ENCODE assay signal across 18 cellular contexts in genomic region chr11:64150481-64151239, GRCh38. TPM values are rescaled to one million over a fixed set of nuclear protein-coding genes. Genes with fewer than 3 reads are reported as not detected.
A peak's percentile ranks its signal among the peaks of the same experiment; 100 is the strongest.
DNase-seq lines count a peak whose midpoint lies in the region; ATAC-seq and TF ChIP-seq lines count a peak whose summit lies in the region.
"Had no signal": no experiment of that assay in that cellular context is flagged by ENCODE, and none has a peak within 500 bp of the region (broad histone marks: within the 10 kb centered on the region; RNA-seq: fewer than 3 reads in every experiment).

No MANE protein-coding gene starts in this region.

- H3K4me3 ChIP-seq in spleen: no peak overlapping the region
- H3K4me3 ChIP-seq in esophagus muscularis mucosa: no peak overlapping the region
- H3K4me3 ChIP-seq: gastroesophageal sphincter, MG63, Peyer's patch, skin epidermis, upper lobe of left lung had no signal

- H3K9me3 ChIP-seq in spleen (no peaks in the 10 kb centered on the region), esophagus muscularis mucosa (no peaks in the 10 kb centered on the region)
- H3K9me3 ChIP-seq: gastroesophageal sphincter, MG63, Peyer's patch, upper lobe of left lung had no signal

- TF ChIP-seq CTCF in spleen (IDR thresholded peaks at IDR 0.05 in 8 of 11, conservative IDR thresholded peaks at IDR 0.05 in 3 of 11) (no peak), esophagus muscularis mucosa (IDR thresholded peaks at IDR 0.05) (no peak)

- DNase-seq in DMS 273 (lab: John Stamatoyannopoulos, UW; ENCODE audit: unreplicated experiment) (peak; percentile 59), DMS 273 treated with DMSO at 0.1 percent for 48 hours (lab: John Stamatoyannopoulos, UW) (no peak), NCI-H2227 treated with DMSO at 0.1 percent for 48 hours (lab: John Stamatoyannopoulos, UW) (peak; percentile 29), left cardiac atrium (peak; percentile 53), spleen (peak; percentile 81), iPS-NIHi11 (ENCODE audit: low spot score) (no peak), esophagus muscularis mucosa (ENCODE audit: extremely low spot score) (no peak)
- DNase-seq in activated CD8-positive, alpha-beta memory T cell treated with anti-CD3 and anti-CD28 coated beads, Interleukin-2, amount 50 U/mL, for 48 hours: no peak
- DNase-seq: amniotic stem cell, MG63, NCI-H526, Peyer's patch had no signal

- H3K4me1 ChIP-seq in spleen: peaks cover 13 to 67% (median 41%) of the 10 kb centered on the region in 6 donors
- H3K4me1 ChIP-seq in esophagus muscularis mucosa: peaks cover 22 to 35% (median 30%) of the 10 kb centered on the region in 4 donors

- TF ChIP-seq EP300 in esophagus muscularis mucosa (IDR thresholded peaks at IDR 0.05): no peak

- TF ChIP-seq POLR2A in spleen (IDR thresholded peaks at IDR 0.05) (no peak), esophagus muscularis mucosa (IDR thresholded peaks at IDR 0.05; ENCODE audit: low read depth) (no peak)

- no peaks in the 10 kb centered on the region for H3K27me3 ChIP-seq in spleen (replicated peaks in 1 of 7)
- H3K27me3 ChIP-seq in esophagus muscularis mucosa: no peaks in the 10 kb centered on the region
- H3K27me3 ChIP-seq: gastroesophageal sphincter, MG63, Peyer's patch, upper lobe of left lung had no signal

- intact Hi-C loops in left cardiac atrium (cut with DNase I): loop anchor here in 1 of 2 donors (2.0 kb wide), 1 partner anchor 316 kb away; no protein-coding TSS in a partner anchor
- intact Hi-C loops in spleen (cut with DNase I; ENCODE audit: low total_unique reads): loop anchor here (5.0 kb wide), 1 partner anchor 383 kb away; the partner anchor contains the start of gene ZFTA
- intact Hi-C loops in esophagus muscularis mucosa (cut with DNase I): loop anchor here (5.0 to 10.0 kb wide), 2 partner anchors 313 to 386 kb away; partner anchors contain the start of genes MARK2 and ZFTA

- peak; percentile 5 to 55 for ATAC-seq in left cardiac atrium
- ATAC-seq: activated T-helper 17 cell treated with anti-CD3 and anti-CD28 coated beads, Interleukin-2, amount 50 U/mL, for 72 hours; gastroesophageal sphincter; stimulated activated memory B cell treated with anti-CD40 and anti-IgM and Interleukin-4, amounts not matched to agents 10 μg/mL and 1 μg/mL and 100 μg/mL, for 72 hours had no signal

- 67 to 76% (median 72%) methylated on average over 12 to 24 of the region's 24 CpGs for WGBS in spleen, 5 donors
- WGBS in esophagus muscularis mucosa: 92% methylated on average over 14 of the region's 24 CpGs

- no peaks in the 10 kb centered on the region for H3K36me3 ChIP-seq in spleen
- peaks cover 0 to 9% (median 5%) of the 10 kb centered on the region in 4 donors for H3K36me3 ChIP-seq in esophagus muscularis mucosa
- H3K36me3 ChIP-seq: Peyer's patch, upper lobe of left lung had no signal

- H3K27ac ChIP-seq in spleen: peak overlapping the region in 6 of 8 donors; percentile 19 to 59 (median 44)
- no peak overlapping the region for H3K27ac ChIP-seq in esophagus muscularis mucosa (replicated peaks in 1 of 4)
- H3K27ac ChIP-seq: 22Rv1, gastroesophageal sphincter, Peyer's patch, skin epidermis, upper lobe of left lung had no signal

RNA-seq across cellular contexts. Expression of gene MACROD1, which starts 15.3 kb away (rescaled TPM):
- total RNA-seq in left cardiac atrium: 10 to 100 TPM; 37.9 to 48.0 TPM
- 10 to 100 TPM in 1 of 7 donors, 1 to 10 TPM in 6; 5.1 to 10.6 (median 7.3) TPM for total RNA-seq in spleen
- polyA plus RNA-seq in spleen: 10 to 100 TPM in 2 of 3 donors, 1 to 10 TPM in 1; 7.0 to 20.3 (median 17.6) TPM
- 10 to 100 TPM; 28.8 to 70.7 (median 33.7) TPM for total RNA-seq in esophagus muscularis mucosa

RNA-seq across cellular contexts. Expression of gene STIP1, which starts 35.3 kb away (rescaled TPM):
- total RNA-seq in left cardiac atrium: 100 to 1,000 TPM; 102 to 125 TPM
- 100 to 1,000 TPM in 2 of 7 donors, 10 to 100 TPM in 5; 61.2 to 111 (median 88.2) TPM for total RNA-seq in spleen
- 10 to 100 TPM; 30.1 to 68.4 (median 38.8) TPM for polyA plus RNA-seq in spleen
- total RNA-seq in esophagus muscularis mucosa: 100 to 1,000 TPM in 3 of 4 donors, 10 to 100 TPM in 1; 82.2 to 116 (median 101) TPM

RNA-seq across cellular contexts. Expression of gene FERMT3, which starts 55.9 kb away (rescaled TPM):
- total RNA-seq in left cardiac atrium (10 to 100 TPM; 23.8 to 25.8 TPM), spleen (100 to 1,000 TPM; 129 to 248 (median 178) TPM), esophagus muscularis mucosa (10 to 100 TPM; 12.9 to 35.5 (median 15.5) TPM)
- polyA plus RNA-seq in spleen: 100 to 1,000 TPM; 120 to 210 (median 159) TPM

Comparison
In these comparisons a context has a peak if more than half of its experiments do, and no peak if none do; other contexts are left out.
1. DNase-seq: peak in DMS 273 (single experiment), NCI-H2227 treated with DMSO at 0.1 percent for 48 hours (single experiment), left cardiac atrium (single experiment) and spleen (single experiment); none in DMS 273 treated with DMSO at 0.1 percent for 48 hours (single experiment), iPS-NIHi11 (single experiment), activated CD8-positive, alpha-beta memory T cell treated with anti-CD3 and anti-CD28 coated beads, Interleukin-2, amount 50 U/mL, for 48 hours (single experiment) and esophagus muscularis mucosa (single experiment).
2. H3K27ac ChIP-seq: peak in spleen (6 of 8); none in esophagus muscularis mucosa (0 of 4).